Comparison of ENCODE assay signal across 22 cellular contexts in the genomic region with DNA sequence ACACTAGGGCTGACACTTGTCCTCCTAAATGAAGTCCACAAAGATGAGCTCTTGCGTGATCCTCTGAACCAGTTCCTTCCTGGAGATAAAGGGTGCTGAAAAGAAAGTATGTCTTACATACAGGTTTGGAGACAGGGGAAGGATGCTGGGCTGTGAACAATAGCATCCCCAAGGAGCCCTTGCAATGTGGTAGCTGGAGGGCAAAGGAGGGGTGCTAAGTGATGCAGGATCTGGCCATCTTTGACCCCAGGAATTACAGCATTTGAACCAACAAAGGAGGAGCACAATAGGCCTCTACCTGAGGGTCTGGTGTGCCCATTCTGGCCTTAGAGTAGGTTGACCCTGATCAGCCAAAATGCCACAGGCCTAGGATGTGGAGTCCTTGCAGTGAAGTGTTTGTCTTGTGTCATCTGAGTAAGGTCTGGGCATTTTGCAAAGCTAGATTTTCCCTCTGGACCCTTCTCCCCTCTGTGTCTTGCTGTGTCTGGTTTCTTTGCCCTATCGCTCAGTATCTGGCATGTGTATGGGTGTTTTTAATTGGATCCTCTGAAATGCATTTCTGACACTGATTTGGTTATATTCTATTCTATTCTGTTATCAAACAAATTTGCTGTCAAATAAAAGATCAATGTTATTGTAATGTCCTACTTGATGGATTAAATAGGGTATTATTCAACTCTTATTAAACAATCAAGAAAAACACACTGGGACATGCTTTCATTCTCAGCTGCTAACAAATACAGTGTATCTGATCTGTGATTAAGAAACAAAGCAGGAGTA.
"Had no signal": no experiment of that assay in that cellular context is flagged by ENCODE, and none has a peak within 500 bp of the region (broad histone marks: within the 10 kb centered on the region; RNA-seq: fewer than 3 reads in every experiment).

No MANE protein-coding gene starts in this region.

- H3K4me1 Mint-ChIP-seq: activated B cell treated with CpG ODN at 0.5 μM for 24 hours; activated CD4-positive, alpha-beta memory T cell treated with anti-CD3 and anti-CD28 coated beads, Interleukin-2, amount 10 ng/mL, durations not matched to agents 7 days and 5 days; activated CD8-positive, alpha-beta memory T cell treated with anti-CD3 and anti-CD28 coated beads, Interleukin-2, amount 10 ng/mL, durations not matched to agents 7 days and 5 days; activated naive CD8-positive, alpha-beta T cell treated with anti-CD3 and anti-CD28 coated beads for 36 hours; naive thymus-derived CD4-positive, alpha-beta T cell; stimulated activated effector memory CD8-positive, alpha-beta T cell treated with anti-CD3 and anti-CD28 coated beads, Interleukin-12 subunit alpha, Interleukin-12 subunit beta, amount 100 ng/mL, for 72 hours had no signal

- H3K27ac ChIP-seq: cardiac muscle cell, left ventricle myocardium inferior, neutrophil, parathyroid adenoma, thyroid gland, vagina had no signal

- DNase-seq: activated B cell treated with CpG ODN at 0.5 μM for 24 hours; activated CD4-positive, alpha-beta memory T cell treated with anti-CD3 and anti-CD28 coated beads, Interleukin-2, amount 10 ng/mL, durations not matched to agents 7 days and 5 days; activated CD4-positive, alpha-beta T cell treated with anti-CD3 and anti-CD28 coated beads for 4 hours; activated CD8-positive, alpha-beta memory T cell treated with anti-CD3 and anti-CD28 coated beads, Interleukin-2, amount 10 ng/mL, durations not matched to agents 7 days and 5 days; activated naive CD4-positive, alpha-beta T cell; activated naive CD8-positive, alpha-beta T cell treated with anti-CD3 and anti-CD28 coated beads for 36 hours; amniotic stem cell; dermis blood vessel endothelial cell; effector memory CD4-positive, alpha-beta T cell; glutamatergic neuron; hypothalamus; left ventricle myocardium inferior; mucosa of descending colon; naive thymus-derived CD4-positive, alpha-beta T cell; stimulated activated CD4-positive, alpha-beta T cell treated with anti-CD3 and anti-CD28 coated beads, Interleukin-4, amount 100 ng/mL, for 24 hours; thyroid gland had no signal

- H3K4me1 ChIP-seq: left ventricle myocardium inferior, parathyroid adenoma, thyroid gland had no signal

- H3K27me3 ChIP-seq: cardiac muscle cell, neutrophil, thyroid gland, vagina had no signal

- H3K9me3 Mint-ChIP-seq: activated B cell treated with CpG ODN at 0.5 μM for 24 hours; activated CD4-positive, alpha-beta memory T cell treated with anti-CD3 and anti-CD28 coated beads, Interleukin-2, amount 10 ng/mL, durations not matched to agents 7 days and 5 days; activated naive CD8-positive, alpha-beta T cell treated with anti-CD3 and anti-CD28 coated beads for 36 hours had no signal

- H3K4me2 ChIP-seq: smooth muscle cell had no signal

- H3K36me3 ChIP-seq: cardiac muscle cell, left ventricle myocardium inferior, neutrophil, thyroid gland, vagina had no signal

- H3K36me3 Mint-ChIP-seq: activated CD8-positive, alpha-beta memory T cell treated with anti-CD3 and anti-CD28 coated beads, Interleukin-2, amount 10 ng/mL, durations not matched to agents 7 days and 5 days; activated naive CD8-positive, alpha-beta T cell treated with anti-CD3 and anti-CD28 coated beads for 36 hours; naive thymus-derived CD4-positive, alpha-beta T cell; stimulated activated effector memory CD8-positive, alpha-beta T cell treated with anti-CD3 and anti-CD28 coated beads, Interleukin-12 subunit alpha, Interleukin-12 subunit beta, amount 100 ng/mL, for 72 hours had no signal

- H3K9me3 ChIP-seq: left ventricle myocardium inferior, mucosa of descending colon, neutrophil, thyroid gland, vagina had no signal

- H2AFZ ChIP-seq: parathyroid adenoma had no signal

- H3K9ac ChIP-seq: parathyroid adenoma had no signal

- H3K27ac Mint-ChIP-seq: activated B cell treated with CpG ODN at 0.5 μM for 24 hours; activated CD4-positive, alpha-beta memory T cell treated with anti-CD3 and anti-CD28 coated beads, Interleukin-2, amount 10 ng/mL, durations not matched to agents 7 days and 5 days; activated CD8-positive, alpha-beta memory T cell treated with anti-CD3 and anti-CD28 coated beads, Interleukin-2, amount 10 ng/mL, durations not matched to agents 7 days and 5 days; activated naive CD8-positive, alpha-beta T cell treated with anti-CD3 and anti-CD28 coated beads for 36 hours; naive thymus-derived CD4-positive, alpha-beta T cell; stimulated activated effector memory CD8-positive, alpha-beta T cell treated with anti-CD3 and anti-CD28 coated beads, Interleukin-12 subunit alpha, Interleukin-12 subunit beta, amount 100 ng/mL, for 72 hours had no signal

- H3K27me3 Mint-ChIP-seq: activated B cell treated with CpG ODN at 0.5 μM for 24 hours; activated CD4-positive, alpha-beta memory T cell treated with anti-CD3 and anti-CD28 coated beads, Interleukin-2, amount 10 ng/mL, durations not matched to agents 7 days and 5 days; activated CD8-positive, alpha-beta memory T cell treated with anti-CD3 and anti-CD28 coated beads, Interleukin-2, amount 10 ng/mL, durations not matched to agents 7 days and 5 days; activated naive CD8-positive, alpha-beta T cell treated with anti-CD3 and anti-CD28 coated beads for 36 hours had no signal

- H3K4me3 ChIP-seq: cardiac muscle cell, left ventricle myocardium inferior, mucosa of descending colon, smooth muscle cell, thyroid gland had no signal

- H3K4me3 Mint-ChIP-seq: activated B cell treated with CpG ODN at 0.5 μM for 24 hours; activated CD4-positive, alpha-beta memory T cell treated with anti-CD3 and anti-CD28 coated beads, Interleukin-2, amount 10 ng/mL, durations not matched to agents 7 days and 5 days; activated CD8-positive, alpha-beta memory T cell treated with anti-CD3 and anti-CD28 coated beads, Interleukin-2, amount 10 ng/mL, durations not matched to agents 7 days and 5 days; activated naive CD8-positive, alpha-beta T cell treated with anti-CD3 and anti-CD28 coated beads for 36 hours; naive thymus-derived CD4-positive, alpha-beta T cell; stimulated activated effector memory CD8-positive, alpha-beta T cell treated with anti-CD3 and anti-CD28 coated beads, Interleukin-12 subunit alpha, Interleukin-12 subunit beta, amount 100 ng/mL, for 72 hours had no signal
